In the genomic region with DNA sequence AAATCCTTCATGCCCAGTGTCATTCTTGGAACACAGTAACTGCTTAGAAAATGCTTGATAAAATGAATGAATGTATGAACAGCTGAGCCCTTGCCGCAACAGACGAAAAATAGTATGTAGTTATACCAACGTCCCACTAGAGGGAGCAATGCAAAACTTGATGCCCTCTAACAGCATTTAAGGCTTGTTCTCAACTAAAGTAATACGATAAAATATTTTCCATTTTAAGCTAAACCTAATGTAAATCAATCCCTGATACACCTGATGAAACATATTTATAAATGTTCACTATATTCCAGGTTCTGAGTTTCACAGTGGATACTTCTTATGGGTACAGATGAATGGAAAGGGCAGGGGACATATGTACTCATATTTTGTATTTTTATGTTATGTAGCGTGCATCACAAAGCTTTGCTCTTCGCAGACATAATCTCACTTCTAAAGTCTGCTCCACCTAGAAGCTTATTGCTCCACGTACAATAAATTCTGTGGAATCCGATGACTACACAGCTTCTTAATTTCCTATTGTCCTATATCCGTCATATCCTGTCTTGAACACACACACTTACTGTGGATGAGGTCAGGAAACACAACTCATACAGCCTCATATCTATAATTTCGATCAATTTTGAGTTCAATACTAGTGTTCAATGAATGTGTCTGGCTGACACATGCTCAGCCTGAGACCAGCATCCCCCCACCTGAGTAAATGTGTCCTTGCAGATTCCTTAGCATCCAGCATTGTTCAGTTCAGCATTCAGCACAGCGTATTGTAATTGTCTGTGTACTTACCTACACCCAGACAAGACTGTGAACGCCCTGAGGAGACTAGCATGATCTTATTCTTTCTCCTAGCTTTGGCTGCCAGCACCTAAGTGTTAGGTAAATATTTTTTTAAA, we compare ENCODE assay signal across 8 cellular contexts. TPM values are rescaled to one million over a fixed set of nuclear protein-coding genes. Genes with fewer than 3 reads are reported as not detected.
A peak's percentile ranks its signal among the peaks of the same experiment; 100 is the strongest.
DNase-seq lines count a peak whose midpoint lies in the region; ATAC-seq, FAIRE-seq and TF ChIP-seq lines count a peak whose summit lies in the region.

No MANE protein-coding gene starts in this region.

- intact Hi-C loops in IMR-90 (cut with micrococcal nuclease) = loop anchor here (5.0 to 10.0 kb wide), 2 partner anchors 221 to 881 kb away; no protein-coding TSS in a partner anchor

- H2AK9ac ChIP-seq in IMR-90 (replicated peaks; ENCODE audit: low read depth, low read length, poor library complexity) = no peak overlapping the region

- CTCF ChIA-PET in IMR-90 (lab: Yijun Ruan, JAX) = interaction anchor here (0.8 to 2.3 kb wide), 13 partner anchors 10 to 166 kb away, joined by 3 to 12 read pairs (median 5); no protein-coding TSS in a partner anchor

- H3K9me1 ChIP-seq in IMR-90 (ENCODE audit: insufficient read depth, low read length) = peaks cover 3% of the 10 kb centered on the region

- DNase-seq in AG10803 (ENCODE audit: low read depth) (peak; percentile 73), IMR-90 (peak; percentile 78), RCC 7860 (ENCODE audit: low spot score) (peak; percentile 43), dedifferentiated amniotic fluid mesenchymal stem cell (ENCODE audit: extremely low spot score) (peak; percentile 81), midbrain (lab: John Stamatoyannopoulos, UW) (peak; percentile 60), UCSD-AML1 (lab: John Stamatoyannopoulos, UW; ENCODE audit: unreplicated experiment) (no peak)
- DNase-seq in effector memory CD4-positive, alpha-beta T cell = no peak

- no peak overlapping the region for H3K27ac ChIP-seq in IMR-90 (ENCODE audit: insufficient read depth, low read length)
- H3K27ac ChIP-seq in effector memory CD4-positive, alpha-beta T cell (ENCODE audit: insufficient read depth, low read length, poor library complexity, severe bottlenecking) = no peak overlapping the region

- dilution Hi-C loops in IMR-90 (cut with HindIII; ENCODE audit: low sequenced_read_pairs, unreplicated experiment) = loop anchor here (25.0 kb wide), 1 partner anchor 164 kb away; no protein-coding TSS in a partner anchor

- H3K27me3 ChIP-seq in IMR-90 (ENCODE audit: control insufficient read depth, insufficient read depth, low read length) = no peaks in the 10 kb centered on the region
- H3K27me3 ChIP-seq in effector memory CD4-positive, alpha-beta T cell (replicated peaks; ENCODE audit: control insufficient read depth, insufficient read depth, low read length, poor library complexity, severe bottlenecking) = no peaks in the 10 kb centered on the region

- H2AK5ac ChIP-seq in IMR-90 (ENCODE audit: low read depth, low read length) = no peak overlapping the region

- peak overlapping the region; percentile 83 for H2AFZ ChIP-seq in IMR-90 (replicated peaks; ENCODE audit: low read length, poor library complexity)

- no TSS peak for BruUV-seq in IMR-90 (replicated peaks; lab: Mats Ljungman, UMichigan)

- TF ChIP-seq CTCF in AG10803 (conservative IDR thresholded peaks at IDR 0.05; ENCODE audit: low read length) (peak; percentile 85), GM12875 (IDR thresholded peaks at IDR 0.05; ENCODE audit: borderline replicate concordance, insufficient read depth, low read depth, low read length) (peak; percentile 67), IMR-90 (conservative IDR thresholded peaks at IDR 0.05; ENCODE audit: low read depth, low read length) (peak; percentile 73)

- H4K91ac ChIP-seq in IMR-90 (ENCODE audit: insufficient read depth, low read depth, low read length) = no peak overlapping the region

- no peak overlapping the region for H3K9ac ChIP-seq in IMR-90 (ENCODE audit: low read depth, low read length)

- TF ChIP-seq RAD21 in IMR-90 (IDR thresholded peaks at IDR 0.05; ENCODE audit: low read length) = peak; percentile 55

- H4K20me1 ChIP-seq in IMR-90 (ENCODE audit: insufficient read depth, low read length) = no peaks in the 10 kb centered on the region

- no peak for TF ChIP-seq POLR2A in IMR-90 (IDR thresholded peaks at IDR 0.05; ENCODE audit: low read depth, low read length)

- peak overlapping the region; percentile 17 to 72 for H4K8ac ChIP-seq in IMR-90 (ENCODE audit: low read depth in 2 of 2, low read length in 2 of 2)

- H3K14ac ChIP-seq in IMR-90 (replicated peaks; ENCODE audit: low read depth, low read length) = peak overlapping the region; percentile 59

- peaks cover 0 to 3% of the 10 kb centered on the region in 2 experiments; a peak in 1 of 4 replicates for H3K79me1 ChIP-seq in IMR-90 (ENCODE audit: low read depth in 1 of 2, low read length in 2 of 2)

- H3K4ac ChIP-seq in IMR-90 (ENCODE audit: low read depth, low read length) = peak overlapping the region; percentile 43; the same call in 1 of the 2 replicates

- POLR2A ChIA-PET in IMR-90 (lab: Charles Lee; ENCODE audit: unreplicated experiment) = no interaction called here

- peak overlapping the region; percentile 74; the same call in 1 of the 2 replicates for H2BK20ac ChIP-seq in IMR-90 (ENCODE audit: low read depth, low read length)

- in situ Hi-C loops in IMR-90 (cut with MboI; ENCODE audit: low sequenced_read_pairs) = no loop called here

- peak overlapping the region; percentile 59; the same call in 1 of the 2 replicates for H2BK120ac ChIP-seq in IMR-90 (ENCODE audit: low read depth, low read length)

- FAIRE-seq in RCC 7860 (lab: Jason Lieb, UNC) = peak; percentile 58

- peak overlapping the region; percentile 35 for H2BK5ac ChIP-seq in IMR-90 (ENCODE audit: low read depth, low read length, poor library complexity, severe bottlenecking)

- WGBS in IMR-90 (ENCODE audit: extremely low coverage in 2 of 2, insufficient read length in 1 of 2), 2 experiments = no CpG with 5 or more reads among the region's 12 CpGs

- peak overlapping the region; percentile 70; the same call in 1 of the 3 replicates for H2BK15ac ChIP-seq in IMR-90 (ENCODE audit: low read depth, low read length)

- H3K23ac ChIP-seq in IMR-90 (ENCODE audit: low read depth, low read length) = peak overlapping the region; percentile 37; the same call in 1 of the 2 replicates

- H3K4me3 ChIP-seq in AG10803 (ENCODE audit: low read length) (peak overlapping the region; percentile 3; the same call in 1 of the 2 replicates), GM12875 (ENCODE audit: low read depth, low read length) (no peak overlapping the region), IMR-90 (ENCODE audit: insufficient read depth, low read depth, low read length) (no peak overlapping the region)
- H3K4me3 ChIP-seq in effector memory CD4-positive, alpha-beta T cell (ENCODE audit: insufficient read depth, low read depth, low read length, poor library complexity, severe bottlenecking) = no peak overlapping the region

- no peaks in the 10 kb centered on the region for H3K36me3 ChIP-seq in IMR-90 (ENCODE audit: control insufficient read depth, insufficient read depth, low read length)
- no peaks in the 10 kb centered on the region for H3K36me3 ChIP-seq in effector memory CD4-positive, alpha-beta T cell (ENCODE audit: control insufficient read depth, insufficient read depth, low read length)

- peak overlapping the region; percentile 40; the same call in 1 of the 2 replicates for H3K4me2 ChIP-seq in IMR-90 (ENCODE audit: low read depth, low read length)

- peak; percentile 73 for ATAC-seq in IMR-90 (ENCODE audit: low read depth)

- H3K18ac ChIP-seq in IMR-90 (ENCODE audit: low read depth, low read length) = no peak overlapping the region

- peak overlapping the region; percentile 4; the same call in 1 of the 2 replicates for H4K5ac ChIP-seq in IMR-90 (ENCODE audit: low read depth, low read length)

- no peaks in the 10 kb centered on the region for H3K9me3 ChIP-seq in IMR-90 (ENCODE audit: control insufficient read depth, insufficient read depth, low read length)
- no peaks in the 10 kb centered on the region for H3K9me3 ChIP-seq in effector memory CD4-positive, alpha-beta T cell (ENCODE audit: control insufficient read depth, low read length)

- no peak overlapping the region for H3K56ac ChIP-seq in IMR-90 (ENCODE audit: extremely low read depth, insufficient read depth, low read length)

- H3K4me1 ChIP-seq in IMR-90 (ENCODE audit: control insufficient read depth, insufficient read depth, low read length) = no peaks in the 10 kb centered on the region
- H3K4me1 ChIP-seq in effector memory CD4-positive, alpha-beta T cell (ENCODE audit: control insufficient read depth, insufficient read depth, low read length, poor library complexity, severe bottlenecking) = no peaks in the 10 kb centered on the region

TF ChIP-seq in IMR-90, 13 proteins besides CTCF, POLR2A, EP300 and RAD21:
- TF ChIP-seq FOS (IDR thresholded peaks at IDR 0.05; ENCODE audit: low read depth, low read length) = no peak
- TF ChIP-seq SMC3 (IDR thresholded peaks at IDR 0.05; ENCODE audit: low read depth, low read length) = peak; percentile 53
- TF ChIP-seq MXI1 (IDR thresholded peaks at IDR 0.05; ENCODE audit: borderline replicate concordance, low read depth, low read length) = no peak
- TF ChIP-seq, protein P1, sequence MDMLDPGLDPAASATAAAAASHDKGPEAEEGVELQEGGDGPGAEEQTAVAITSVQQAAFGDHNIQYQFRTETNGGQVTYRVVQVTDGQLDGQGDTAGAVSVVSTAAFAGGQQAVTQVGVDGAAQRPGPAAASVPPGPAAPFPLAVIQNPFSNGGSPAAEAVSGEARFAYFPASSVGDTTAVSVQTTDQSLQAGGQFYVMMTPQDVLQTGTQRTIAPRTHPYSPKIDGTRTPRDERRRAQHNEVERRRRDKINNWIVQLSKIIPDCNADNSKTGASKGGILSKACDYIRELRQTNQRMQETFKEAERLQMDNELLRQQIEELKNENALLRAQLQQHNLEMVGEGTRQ (IDR thresholded peaks at IDR 0.05; ENCODE audit: low read depth, low read length) = no peak
- TF ChIP-seq BHLHE40 (IDR thresholded peaks at IDR 0.05; ENCODE audit: low read depth, low read length) = no peak

RNA-seq across cellular contexts. Expression of gene UTP25, which starts 4.4 kb away (rescaled TPM):
- total RNA-seq in IMR-90 (2012; rRNA removed) = 17.2 and 17.4 TPM in 2 replicates
- polyA plus RNA-seq in IMR-90 (2012; rRNA removed) = 6.9 and 7.1 TPM in 2 replicates
- polyA plus RNA-seq in IMR-90 (2012; cell fraction: cytosol; rRNA removed) = 1.6 and 1.8 TPM in 2 replicates
- 3.3 and 10.9 TPM in 2 replicates for polyA plus RNA-seq in IMR-90 (2012; cell fraction: nucleus; rRNA removed; ENCODE audit: low replicate concordance)

RNA-seq across cellular contexts. Expression of gene IRF6, which starts 17.4 kb away (rescaled TPM):
- 1.9 and 2.9 TPM in 2 replicates for total RNA-seq in IMR-90 (2012; rRNA removed)
- polyA plus RNA-seq in IMR-90 (2012; rRNA removed) = 1.2 and 1.7 TPM in 2 replicates
- 1.0 and 1.2 TPM in 2 replicates for polyA plus RNA-seq in IMR-90 (2012; cell fraction: cytosol; rRNA removed)
- 1.2 and 1.3 TPM in 2 replicates for polyA plus RNA-seq in IMR-90 (2012; cell fraction: nucleus; rRNA removed; ENCODE audit: low replicate concordance)

RNA-seq across cellular contexts. Expression of gene C1orf74, which starts 39.0 kb away (rescaled TPM):
- total RNA-seq in IMR-90 (2012; rRNA removed) = 4.2 and 4.3 TPM in 2 replicates
- 0.79 and 1.1 TPM in 2 replicates for polyA plus RNA-seq in IMR-90 (2012; rRNA removed)
- 0.37 and 0.40 TPM in 2 replicates for polyA plus RNA-seq in IMR-90 (2012; cell fraction: cytosol; rRNA removed)
- 0.30 and 0.46 TPM in 2 replicates for polyA plus RNA-seq in IMR-90 (2012; cell fraction: nucleus; rRNA removed; ENCODE audit: low replicate concordance)

Comparison
In these comparisons a context has a peak if more than half of its experiments do, and no peak if none do; other contexts are left out.
1. DNase-seq: peak in AG10803 (single experiment), IMR-90 (single experiment), RCC 7860 (single experiment), dedifferentiated amniotic fluid mesenchymal stem cell (single experiment) and midbrain (single experiment); none in effector memory CD4-positive, alpha-beta T cell (0 of 3) and UCSD-AML1 (single experiment).
2. Peak in every context shown above with its lines, with median percentiles within 50 percentile points of each other: CTCF ChIP-seq.